In the genomic region with DNA sequence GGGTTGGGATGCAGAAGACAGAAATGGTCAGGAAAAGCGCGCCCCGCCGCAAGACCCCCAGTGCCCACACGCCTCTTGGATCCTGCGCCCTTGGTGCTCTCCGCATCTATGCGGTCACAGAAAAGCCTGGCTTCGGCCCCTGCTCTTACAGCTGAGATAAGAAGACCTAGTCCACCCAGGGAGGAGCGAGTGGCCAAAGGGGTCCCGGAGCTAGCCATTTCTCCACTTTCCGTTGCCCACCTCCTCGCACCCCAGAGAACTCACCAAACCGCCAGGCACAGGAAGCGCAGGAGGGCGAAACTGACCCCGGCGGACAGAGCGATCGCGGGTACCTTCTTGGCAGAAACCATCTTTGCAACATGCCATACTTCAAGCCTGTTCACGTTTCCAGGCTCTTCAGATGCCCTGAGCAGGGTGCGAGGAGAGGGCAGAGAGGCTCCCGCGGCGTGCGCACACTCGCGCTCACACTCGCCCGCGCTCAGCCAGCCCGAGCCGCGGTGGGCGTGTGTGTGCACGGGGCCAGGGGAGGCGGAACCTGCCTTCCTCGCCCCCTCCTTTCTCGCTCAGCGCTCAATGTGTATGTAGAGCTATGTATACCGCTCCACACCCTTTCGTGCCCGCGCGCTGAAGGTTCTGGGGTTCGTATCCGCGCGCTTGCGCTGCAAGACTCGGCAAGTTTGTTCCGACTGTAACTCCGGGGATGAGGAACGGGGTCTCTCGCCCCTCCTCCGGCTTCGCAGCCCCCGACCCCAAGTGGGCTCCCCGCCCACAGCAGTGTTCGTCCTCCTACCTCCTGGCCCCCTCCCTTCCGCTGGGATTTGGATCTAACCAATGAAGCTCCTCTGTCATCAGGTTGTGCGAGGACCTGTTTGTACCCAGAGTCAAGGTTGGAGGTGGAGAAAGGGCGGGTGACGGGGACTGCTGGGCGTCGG, we compare ENCODE assay signal across 8 cellular contexts. TPM values are rescaled to one million over a fixed set of nuclear protein-coding genes. Genes with fewer than 3 reads are reported as not detected.
DNase-seq lines count a peak whose midpoint lies in the region; ATAC-seq and TF ChIP-seq lines count a peak whose summit lies in the region.

A gene (minus strand): TSS at position 507 of the 932 bp plus-strand sequence. CDS start 157 bp downstream, at position 350.

- intact Hi-C loops in breast epithelium (cut with DNase I; ENCODE audit: low total_unique reads) (loop anchor here (5.0 kb wide), 1 partner anchor 449 kb away; no protein-coding TSS in a partner anchor), upper lobe of right lung (cut with DNase I) (no loop called here)

- CTCF ChIA-PET in activated CD8-positive, alpha-beta memory T cell treated with anti-CD3 and anti-CD28 coated beads, Interleukin-2, amount 10 ng/mL, durations not matched to agents 7 days and 5 days (lab: Charles Lee), result no interaction called here

- DNase-seq in activated CD8-positive, alpha-beta memory T cell treated with anti-CD3 and anti-CD28 coated beads, Interleukin-2, amount 10 ng/mL, durations not matched to agents 7 days and 5 days, result no peak
- no peak for DNase-seq in activated CD8-positive, alpha-beta memory T cell treated with anti-CD3 and anti-CD28 coated beads, Interleukin-2, amount 50 U/mL, for 48 hours
- DNase-seq in breast epithelium (ENCODE audit: low spot score in 2 of 2) (no peak), left kidney (ENCODE audit: low read depth, low spot score) (peak; percentile 66), upper lobe of right lung (peak; percentile 63), NCI-H345 treated with DMSO at 0.1 percent for 48 hours (lab: John Stamatoyannopoulos, UW; ENCODE audit: unreplicated experiment) (no peak), mesenteric fat pad (ENCODE audit: low spot score) (no peak), COLO829 (ENCODE audit: low spot score) (no peak)

- TF ChIP-seq POLR2A in breast epithelium (IDR thresholded peaks at IDR 0.05), result no peak

- H3K9me3 ChIP-seq in breast epithelium (no peaks in the 10 kb centered on the region), upper lobe of right lung (no peaks in the 10 kb centered on the region)

- ATAC-seq in activated CD8-positive, alpha-beta memory T cell treated with anti-CD3 and anti-CD28 coated beads, Interleukin-2, amount 10 ng/mL, durations not matched to agents 7 days and 5 days, result no peak
- peak; percentile 51 for ATAC-seq in upper lobe of right lung

- H3K4me3 Mint-ChIP-seq in activated CD8-positive, alpha-beta memory T cell treated with anti-CD3 and anti-CD28 coated beads, Interleukin-2, amount 10 ng/mL, durations not matched to agents 7 days and 5 days, result peak within 1 kb of the TSS; percentile 26

- H3K27ac ChIP-seq in breast epithelium (no peak within 1 kb of the TSS), upper lobe of right lung (no peak within 1 kb of the TSS)

- H3K27me3 Mint-ChIP-seq in activated CD8-positive, alpha-beta memory T cell treated with anti-CD3 and anti-CD28 coated beads, Interleukin-2, amount 10 ng/mL, durations not matched to agents 7 days and 5 days, result peaks cover 67% of the 10 kb centered on the region

- H3K27ac Mint-ChIP-seq in activated CD8-positive, alpha-beta memory T cell treated with anti-CD3 and anti-CD28 coated beads, Interleukin-2, amount 10 ng/mL, durations not matched to agents 7 days and 5 days, result no peak within 1 kb of the TSS

- H3K4me1 Mint-ChIP-seq in activated CD8-positive, alpha-beta memory T cell treated with anti-CD3 and anti-CD28 coated beads, Interleukin-2, amount 10 ng/mL, durations not matched to agents 7 days and 5 days, result peaks cover 11% of the 10 kb centered on the region

- H3K4me1 ChIP-seq in breast epithelium (no peaks in the 10 kb centered on the region), upper lobe of right lung (peaks cover 10% of the 10 kb centered on the region)

- no peaks in the 10 kb centered on the region for H3K9me3 Mint-ChIP-seq in activated CD8-positive, alpha-beta memory T cell treated with anti-CD3 and anti-CD28 coated beads, Interleukin-2, amount 10 ng/mL, durations not matched to agents 7 days and 5 days (ENCODE audit: low read depth)

- H3K4me3 ChIP-seq in breast epithelium (peak within 1 kb of the TSS; percentile 16 to 55 (median 39)), upper lobe of right lung (peak within 1 kb of the TSS; percentile 9)

- no peaks in the 10 kb centered on the region for H3K36me3 Mint-ChIP-seq in activated CD8-positive, alpha-beta memory T cell treated with anti-CD3 and anti-CD28 coated beads, Interleukin-2, amount 10 ng/mL, durations not matched to agents 7 days and 5 days

- no peak for TF ChIP-seq CTCF in breast epithelium (IDR thresholded peaks at IDR 0.05)
- TF ChIP-seq CTCF in upper lobe of right lung (IDR thresholded peaks at IDR 0.05), result no peak

- H3K27me3 ChIP-seq in breast epithelium (peaks cover 0 to 33% of the 10 kb centered on the region in 2 donors), upper lobe of right lung (peaks cover 38% of the 10 kb centered on the region)

- no peaks in the 10 kb centered on the region for H3K36me3 ChIP-seq in breast epithelium
- no peaks in the 10 kb centered on the region for H3K36me3 ChIP-seq in upper lobe of right lung

RNA-seq across cellular contexts. Expression of the gene that starts here (rescaled TPM):
- total RNA-seq in activated CD8-positive, alpha-beta memory T cell treated with anti-CD3 and anti-CD28 coated beads, Interleukin-2, amount 10 ng/mL, durations not matched to agents 7 days and 5 days, result not detected
- total RNA-seq in breast epithelium, result under 1 TPM in 1 of 3 donors, not detected in 2; 0.15 TPM
- not detected for total RNA-seq in upper lobe of right lung
- not detected for total RNA-seq in mesenteric fat pad

Comparison
In these comparisons a context has a peak if more than half of its experiments do, and no peak if none do; other contexts are left out.
1. Peak in DNase-seq, ATAC-seq and H3K4me3 ChIP-seq in upper lobe of right lung; RNA of the gene not detected or under 1 TPM.